In the genomic region with DNA sequence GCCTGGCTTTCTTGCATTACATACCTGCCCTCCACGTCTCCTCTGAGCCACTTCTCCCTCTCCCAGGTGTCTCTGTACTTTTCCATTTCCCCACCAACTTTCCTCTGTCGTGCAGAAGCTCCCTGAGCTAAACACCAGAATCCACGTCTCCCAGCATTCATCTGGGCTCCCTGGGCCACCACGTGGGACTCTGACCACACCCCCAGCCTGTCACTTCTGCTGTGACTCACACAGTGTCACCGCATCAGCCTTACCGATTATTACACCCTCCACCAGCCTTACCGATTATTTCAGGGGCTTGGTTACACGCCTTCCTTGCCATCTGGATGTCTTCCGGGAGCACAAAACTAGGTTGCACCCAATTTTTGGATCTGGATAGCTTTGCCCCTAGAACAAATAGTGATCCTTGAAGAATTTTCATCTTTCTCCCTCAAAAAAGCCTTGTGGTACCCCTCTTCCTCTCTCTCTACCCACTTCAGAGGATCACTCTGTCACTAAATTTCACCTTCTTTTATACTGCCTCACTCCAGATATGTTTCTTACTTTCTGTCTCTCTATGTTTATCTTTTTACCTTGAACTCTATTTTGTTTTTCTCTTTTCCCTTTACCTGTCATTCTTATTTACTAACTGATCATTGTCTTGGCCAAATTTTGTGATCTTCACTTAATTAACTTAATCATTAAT, we compare ENCODE assay signal across 11 cellular contexts.
DNase-seq lines count a peak whose midpoint lies in the region; ATAC-seq lines count a peak whose summit lies in the region.
"Had no signal": no experiment of that assay in that cellular context is flagged by ENCODE, and none has a peak within 500 bp of the region (broad histone marks: within the 10 kb centered on the region; RNA-seq: fewer than 3 reads in every experiment).

No MANE protein-coding gene starts in this region.

- no peaks in the 10 kb centered on the region for H3K36me3 ChIP-seq in HAP-1 (replicated peaks)
- H3K36me3 ChIP-seq: adrenal gland had no signal

- H3K27me3 ChIP-seq in HAP-1 (ENCODE audit: low read depth): no peaks in the 10 kb centered on the region
- H3K27me3 ChIP-seq: adrenal gland had no signal

- intact Hi-C loops in left ventricle myocardium superior (cut with micrococcal nuclease): no loop called here

- H3K4me3 Mint-ChIP-seq in central memory CD8-positive, alpha-beta T cell: peak overlapping the region; percentile 53
- no peak overlapping the region for H3K4me3 Mint-ChIP-seq in stimulated activated memory B cell treated with anti-CD40 and anti-IgM and Interleukin-4, amounts not matched to agents 10 μg/mL and 1 μg/mL and 100 μg/mL, for 72 hours

- no peaks in the 10 kb centered on the region for H3K4me1 ChIP-seq in HAP-1
- H3K4me1 ChIP-seq: adrenal gland had no signal

- peaks cover 18% of the 10 kb centered on the region for H3K9me3 Mint-ChIP-seq in central memory CD8-positive, alpha-beta T cell
- peaks cover 26% of the 10 kb centered on the region for H3K9me3 Mint-ChIP-seq in stimulated activated memory B cell treated with anti-CD40 and anti-IgM and Interleukin-4, amounts not matched to agents 10 μg/mL and 1 μg/mL and 100 μg/mL, for 72 hours

- no peaks in the 10 kb centered on the region for H3K27me3 Mint-ChIP-seq in central memory CD8-positive, alpha-beta T cell
- no peaks in the 10 kb centered on the region for H3K27me3 Mint-ChIP-seq in stimulated activated memory B cell treated with anti-CD40 and anti-IgM and Interleukin-4, amounts not matched to agents 10 μg/mL and 1 μg/mL and 100 μg/mL, for 72 hours

- peak; percentile 100 for ATAC-seq in central memory CD8-positive, alpha-beta T cell (replicated peaks; ENCODE audit: extremely low read depth, poor library complexity, severe bottlenecking)
- no peak for ATAC-seq in stimulated activated memory B cell treated with anti-CD40 and anti-IgM and Interleukin-4, amounts not matched to agents 10 μg/mL and 1 μg/mL and 100 μg/mL, for 72 hours
- ATAC-seq in left ventricle myocardium superior: no peak

- H3K27ac Mint-ChIP-seq in central memory CD8-positive, alpha-beta T cell (ENCODE audit: low read depth): peak overlapping the region; percentile 88
- H3K27ac Mint-ChIP-seq in stimulated activated memory B cell treated with anti-CD40 and anti-IgM and Interleukin-4, amounts not matched to agents 10 μg/mL and 1 μg/mL and 100 μg/mL, for 72 hours: peak overlapping the region; percentile 40

- DNase-seq in NCI-H82 (lab: John Stamatoyannopoulos, UW) (peak; percentile 41), NCI-H82 treated with DMSO at 0.1 percent for 48 hours (lab: John Stamatoyannopoulos, UW; ENCODE audit: unreplicated experiment) (no peak), left ventricle myocardium superior (no peak), HAP-1 (ENCODE audit: low spot score in 2 of 2) (no peak), OCI-M2 (lab: John Stamatoyannopoulos, UW; ENCODE audit: unreplicated experiment) (no peak)
- DNase-seq in activated CD4-positive, alpha-beta T cell treated with anti-CD3 and anti-CD28 coated beads, Interleukin-2, amount 50 U/mL, for 4 hours: peak; percentile 8 to 11
- peak in 1 of 2 donors; percentile 63 for DNase-seq in central memory CD8-positive, alpha-beta T cell (ENCODE audit: low spot score in 2 of 2)
- DNase-seq: adrenal gland, midbrain, NCI-H345 had no signal

- H3K36me3 Mint-ChIP-seq in central memory CD8-positive, alpha-beta T cell (ENCODE audit: insufficient read depth): no peaks in the 10 kb centered on the region
- peaks cover 34% of the 10 kb centered on the region for H3K36me3 Mint-ChIP-seq in stimulated activated memory B cell treated with anti-CD40 and anti-IgM and Interleukin-4, amounts not matched to agents 10 μg/mL and 1 μg/mL and 100 μg/mL, for 72 hours

- no peak overlapping the region for H3K4me3 ChIP-seq in HAP-1
- H3K4me3 ChIP-seq: adrenal gland had no signal

- in situ Hi-C loops in HAP-1 (cut with MboI; ENCODE audit: low sequenced_read_pairs): no loop called here

- no peaks in the 10 kb centered on the region for H3K9me3 ChIP-seq in HAP-1
- H3K9me3 ChIP-seq: adrenal gland had no signal

- peaks cover 12% of the 10 kb centered on the region for H3K4me1 Mint-ChIP-seq in central memory CD8-positive, alpha-beta T cell
- H3K4me1 Mint-ChIP-seq in stimulated activated memory B cell treated with anti-CD40 and anti-IgM and Interleukin-4, amounts not matched to agents 10 μg/mL and 1 μg/mL and 100 μg/mL, for 72 hours: peaks cover 17% of the 10 kb centered on the region

Comparison
In these comparisons a context has a peak if more than half of its experiments do, and no peak if none do; other contexts are left out.
1. DNase-seq: peak in NCI-H82 (single experiment) and activated CD4-positive, alpha-beta T cell treated with anti-CD3 and anti-CD28 coated beads, Interleukin-2, amount 50 U/mL, for 4 hours (2 of 2); none in NCI-H82 treated with DMSO at 0.1 percent for 48 hours (single experiment), left ventricle myocardium superior (single experiment), HAP-1 (0 of 2) and OCI-M2 (single experiment).